ENCODE assay signal across 8 cellular contexts in the genomic region with DNA sequence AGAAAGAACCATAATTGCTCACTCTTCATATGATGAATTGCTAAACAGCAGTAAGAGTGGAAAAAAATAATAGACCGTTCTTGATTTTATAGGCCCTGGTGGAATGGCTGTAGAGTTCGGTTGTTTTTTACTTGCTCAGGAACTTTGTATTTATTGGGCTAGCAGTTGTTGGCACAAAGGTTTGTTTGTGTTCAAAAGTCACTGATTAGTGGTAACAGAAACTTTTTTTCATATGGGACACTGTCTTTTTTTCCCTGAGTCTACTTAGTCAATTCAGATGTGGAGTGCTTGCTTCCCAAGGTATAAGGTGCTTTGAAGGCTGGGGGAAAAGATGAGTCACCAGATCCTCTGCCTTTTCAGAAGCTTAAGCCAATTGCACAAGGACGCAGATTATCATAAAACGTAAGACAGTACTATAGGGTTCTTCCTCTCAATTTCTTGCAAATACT. TPM values are rescaled to one million over a fixed set of nuclear protein-coding genes. Genes with fewer than 3 reads are reported as not detected.
A peak's percentile ranks its signal among the peaks of the same experiment; 100 is the strongest.
DNase-seq lines count a peak whose midpoint lies in the region; ATAC-seq and TF ChIP-seq lines count a peak whose summit lies in the region.

No MANE protein-coding gene starts in this region.

- H3K4me3 Mint-ChIP-seq in mesothelial cell of epicardium = no peak overlapping the region

- H3K4me1 Mint-ChIP-seq in mesothelial cell of epicardium = peaks cover 43% of the 10 kb centered on the region

- peak; percentile 48 for DNase-seq in DMS53 treated with DMSO at 0.1 percent for 48 hours (lab: John Stamatoyannopoulos, UW; ENCODE audit: unreplicated experiment)
- DNase-seq in LHCN-M2 (ENCODE audit: low read depth) = peak; percentile 35
- DNase-seq in body of pancreas = peak in 2 of 4 donors; percentile 33 to 60
- DNase-seq in mesothelial cell of epicardium (ENCODE audit: low spot score in 2 of 2, unreplicated experiment in 2 of 2) = no peak
- no peak for DNase-seq in stimulated activated CD8-positive, alpha-beta memory T cell treated with anti-CD3 and anti-CD28 coated beads, Interleukin-4, amount 100 ng/mL, for 48 hours
- DNase-seq in GM19240 (ENCODE audit: insufficient read length, low spot score) = no peak

- peak overlapping the region; percentile 41 for H3K27ac Mint-ChIP-seq in mesothelial cell of epicardium

- WGBS in body of pancreas, 2 donors = 13% methylated on average over 4 of the region's 4 CpGs

- no peak overlapping the region for H3K4me3 ChIP-seq in body of pancreas

- no peak for TF ChIP-seq POLR2A in body of pancreas (IDR thresholded peaks at IDR 0.05)

- H3K9me3 Mint-ChIP-seq in mesothelial cell of epicardium = peaks cover 5% of the 10 kb centered on the region

- no peaks in the 10 kb centered on the region for H3K36me3 Mint-ChIP-seq in mesothelial cell of epicardium

- peak in 1 of 7 experiments; percentile 8 for TF ChIP-seq CTCF in body of pancreas (IDR thresholded peaks at IDR 0.05)
- TF ChIP-seq CTCF in mesothelial cell of epicardium (IDR thresholded peaks at IDR 0.05; ENCODE audit: unreplicated experiment) = no peak

- no peaks in the 10 kb centered on the region for H3K27me3 Mint-ChIP-seq in mesothelial cell of epicardium (ENCODE audit: low read depth)

- H3K27ac ChIP-seq in body of pancreas = peak overlapping the region; percentile 47 to 84 (median 78)

- H3K27me3 ChIP-seq in body of pancreas = no peaks in the 10 kb centered on the region

- peaks cover 70% of the 10 kb centered on the region for H3K4me1 ChIP-seq in body of pancreas

- H3K36me3 ChIP-seq in body of pancreas (replicated peaks in 1 of 2; ENCODE audit: insufficient read depth in 1 of 2, low read depth in 2 of 2) = no peaks in the 10 kb centered on the region

- ATAC-seq in body of pancreas (peak; percentile 73), GM21825 (IDR thresholded peaks at IDR 0.05; ENCODE audit: unreplicated experiment) (no peak), HG03175 (IDR thresholded peaks at IDR 0.05; ENCODE audit: unreplicated experiment) (no peak)

- no peaks in the 10 kb centered on the region for H3K9me3 ChIP-seq in body of pancreas

- intact Hi-C loops in body of pancreas (cut with DNase I) = no loop called here

RNA-seq across cellular contexts. Expression of a gene that starts 25.8 kb away (rescaled TPM):
- total RNA-seq in LHCN-M2 (2014; rRNA removed) = 8.5 and 9.6 TPM in 2 replicates
- 2.9 TPM for polyA plus RNA-seq in LHCN-M2 (2012)
- total RNA-seq in body of pancreas = 10 to 100 TPM in 1 of 2 donors, 1 to 10 TPM in 1; 8.6 to 20.8 TPM
- total RNA-seq in mesothelial cell of epicardium = 20.4 to 21.2 TPM (median 21.2 TPM) in 3 replicates

Comparison
In these comparisons a context has a peak if more than half of its experiments do, and no peak if none do; other contexts are left out.
1. DNase-seq: peak in DMS53 treated with DMSO at 0.1 percent for 48 hours (single experiment) and LHCN-M2 (single experiment); none in mesothelial cell of epicardium (0 of 2), stimulated activated CD8-positive, alpha-beta memory T cell treated with anti-CD3 and anti-CD28 coated beads, Interleukin-4, amount 100 ng/mL, for 48 hours (single experiment) and GM19240 (single experiment).